In the genomic region with DNA sequence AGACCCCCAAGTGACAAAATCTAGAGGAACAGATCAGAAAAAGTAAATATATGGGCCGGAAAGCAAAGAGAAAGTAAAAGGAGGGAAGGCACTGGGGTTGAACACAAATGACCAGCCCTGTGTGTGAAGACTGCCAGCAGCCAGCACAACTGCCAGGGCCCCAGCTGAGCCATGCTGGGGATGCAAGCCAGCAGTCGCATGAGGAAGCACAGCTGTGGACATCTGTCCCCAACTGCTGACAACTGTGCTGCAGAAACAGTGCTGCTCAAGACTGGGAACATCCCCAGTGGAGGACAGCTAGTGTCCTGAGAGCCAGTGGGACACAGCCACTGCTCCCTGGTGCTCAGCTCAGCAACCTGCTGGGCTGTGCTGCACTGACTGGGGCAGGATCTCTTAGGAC, we compare ENCODE assay signal across 1 cellular context.
TF ChIP-seq lines count a peak whose summit lies in the region.

No MANE protein-coding gene starts in this region.

TF ChIP-seq in IMR-90, 13 proteins besides CTCF, POLR2A, EP300 and RAD21 (continued from another document):
- TF ChIP-seq RCOR1 (IDR thresholded peaks at IDR 0.05; ENCODE audit: insufficient replicate concordance, low read length) = no peak
- TF ChIP-seq CEBPB (IDR thresholded peaks at IDR 0.05; ENCODE audit: low read depth, low read length) = no peak
- no peak for TF ChIP-seq CHD1 (IDR thresholded peaks at IDR 0.05; ENCODE audit: low read depth, low read length)
- no peak for TF ChIP-seq RFX5 (IDR thresholded peaks at IDR 0.05; ENCODE audit: low read depth, low read length)
- TF ChIP-seq, protein P1, sequence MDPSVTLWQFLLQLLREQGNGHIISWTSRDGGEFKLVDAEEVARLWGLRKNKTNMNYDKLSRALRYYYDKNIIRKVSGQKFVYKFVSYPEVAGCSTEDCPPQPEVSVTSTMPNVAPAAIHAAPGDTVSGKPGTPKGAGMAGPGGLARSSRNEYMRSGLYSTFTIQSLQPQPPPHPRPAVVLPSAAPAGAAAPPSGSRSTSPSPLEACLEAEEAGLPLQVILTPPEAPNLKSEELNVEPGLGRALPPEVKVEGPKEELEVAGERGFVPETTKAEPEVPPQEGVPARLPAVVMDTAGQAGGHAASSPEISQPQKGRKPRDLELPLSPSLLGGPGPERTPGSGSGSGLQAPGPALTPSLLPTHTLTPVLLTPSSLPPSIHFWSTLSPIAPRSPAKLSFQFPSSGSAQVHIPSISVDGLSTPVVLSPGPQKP (IDR thresholded peaks at IDR 0.05; ENCODE audit: borderline replicate concordance, low read depth, low read length) = no peak
- TF ChIP-seq, protein P2, sequence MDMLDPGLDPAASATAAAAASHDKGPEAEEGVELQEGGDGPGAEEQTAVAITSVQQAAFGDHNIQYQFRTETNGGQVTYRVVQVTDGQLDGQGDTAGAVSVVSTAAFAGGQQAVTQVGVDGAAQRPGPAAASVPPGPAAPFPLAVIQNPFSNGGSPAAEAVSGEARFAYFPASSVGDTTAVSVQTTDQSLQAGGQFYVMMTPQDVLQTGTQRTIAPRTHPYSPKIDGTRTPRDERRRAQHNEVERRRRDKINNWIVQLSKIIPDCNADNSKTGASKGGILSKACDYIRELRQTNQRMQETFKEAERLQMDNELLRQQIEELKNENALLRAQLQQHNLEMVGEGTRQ (IDR thresholded peaks at IDR 0.05; ENCODE audit: low read depth, low read length) = no peak
- no peak for TF ChIP-seq MAFK (IDR thresholded peaks at IDR 0.05; ENCODE audit: low read depth, low read length)
- no peak for TF ChIP-seq SMC3 (IDR thresholded peaks at IDR 0.05; ENCODE audit: low read depth, low read length)
- TF ChIP-seq MAZ (IDR thresholded peaks at IDR 0.05; ENCODE audit: borderline replicate concordance, low read depth, low read length) = no peak
- no peak for TF ChIP-seq MXI1 (IDR thresholded peaks at IDR 0.05; ENCODE audit: borderline replicate concordance, low read depth, low read length)
- no peak for TF ChIP-seq FOS (IDR thresholded peaks at IDR 0.05; ENCODE audit: low read depth, low read length)
